18 cellular contexts compared by ENCODE assay signal in genomic region chr22:45781941-45782340, GRCh38.
A peak's percentile ranks its signal among the peaks of the same experiment; 100 is the strongest.
DNase-seq lines count a peak whose midpoint lies in the region; ATAC-seq and TF ChIP-seq lines count a peak whose summit lies in the region.
"Had no signal": no experiment of that assay in that cellular context is flagged by ENCODE, and none has a peak within 500 bp of the region (broad histone marks: within the 10 kb centered on the region; RNA-seq: fewer than 3 reads in every experiment).

No MANE protein-coding gene starts in this region.

- H3K9me2 ChIP-seq in GM23248 (ENCODE audit: insufficient read depth) (no peaks in the 10 kb centered on the region), PC-3 (replicated peaks; ENCODE audit: low read length) (no peaks in the 10 kb centered on the region)

- no peak for TF ChIP-seq POLR2A in sigmoid colon (IDR thresholded peaks at IDR 0.05)

- in situ Hi-C loops in GM23248 (cut with MboI), result no loop called here

- H3K9me3 ChIP-seq in A673 (ENCODE audit: low read depth, low read length, poor library complexity, severe bottlenecking) (no peaks in the 10 kb centered on the region), GM23248 (ENCODE audit: low read depth) (no peaks in the 10 kb centered on the region), PC-3 (ENCODE audit: low read length) (no peaks in the 10 kb centered on the region), sigmoid colon (no peaks in the 10 kb centered on the region)
- H3K9me3 ChIP-seq: A549 had no signal

- H3F3A ChIP-seq in GM23248 (ENCODE audit: insufficient read depth), result peaks cover 31% of the 10 kb centered on the region
- peaks cover 13% of the 10 kb centered on the region for H3F3A ChIP-seq in PC-3 (ENCODE audit: low read length, unreplicated experiment)

- CTCF ChIA-PET in A673 (lab: Charles Lee), result no interaction called here
- CTCF ChIA-PET in PC-3 (lab: Charles Lee), result no interaction called here

- H3K36me3 ChIP-seq in A673 (ENCODE audit: insufficient read depth, low read length, poor library complexity, severe bottlenecking), result no peaks in the 10 kb centered on the region
- no peaks in the 10 kb centered on the region for H3K36me3 ChIP-seq in GM23248 (ENCODE audit: low read depth)
- 0 out of 2 replicates have a peak, but pooled peaks cover 8% of the 10 kb centered on the region for H3K36me3 ChIP-seq in PC-3 (ENCODE audit: low read depth, low read length)
- no peaks in the 10 kb centered on the region for H3K36me3 ChIP-seq in sigmoid colon

- ATAC-seq in PC-3 (no peak), HG03135 (IDR thresholded peaks at IDR 0.05; ENCODE audit: unreplicated experiment) (no peak)
- ATAC-seq: A549, Right ventricle myocardium inferior had no signal

- H3K27me3 ChIP-seq in A673 (replicated peaks; ENCODE audit: insufficient read depth, low read depth, low read length, poor library complexity), result no peaks in the 10 kb centered on the region
- no peaks in the 10 kb centered on the region for H3K27me3 ChIP-seq in GM23248 (replicated peaks; ENCODE audit: insufficient read depth)
- no peaks in the 10 kb centered on the region for H3K27me3 ChIP-seq in PC-3 (ENCODE audit: low read length)
- no peaks in the 10 kb centered on the region for H3K27me3 ChIP-seq in sigmoid colon

- H3K27ac ChIP-seq in A673 (ENCODE audit: low read depth, low read length, poor library complexity, severe bottlenecking), result no peak overlapping the region
- no peak overlapping the region for H3K27ac ChIP-seq in GM23248
- H3K27ac ChIP-seq in PC-3 (ENCODE audit: low read length), result no peak overlapping the region
- no peak overlapping the region for H3K27ac ChIP-seq in sigmoid colon
- H3K27ac ChIP-seq: C4-2B, SK-N-MC had no signal

- TF ChIP-seq EP300 in sigmoid colon (IDR thresholded peaks at IDR 0.05), result no peak

- TF ChIP-seq CTCF in A673 (conservative IDR thresholded peaks at IDR 0.05; ENCODE audit: low read depth, low read length), result no peak
- no peak for TF ChIP-seq CTCF in PC-3 (conservative IDR thresholded peaks at IDR 0.05; ENCODE audit: low read depth, low read length)
- TF ChIP-seq CTCF in sigmoid colon (IDR thresholded peaks at IDR 0.05), result no peak

- H2AFZ ChIP-seq in GM23248, result no peak overlapping the region
- H2AFZ ChIP-seq in PC-3 (ENCODE audit: low read length), result no peak overlapping the region

- no peak overlapping the region for H3K4me3 ChIP-seq in A673 (ENCODE audit: low read depth, low read length, poor library complexity, severe bottlenecking)
- no peak overlapping the region for H3K4me3 ChIP-seq in GM23248
- H3K4me3 ChIP-seq in PC-3 (ENCODE audit: low read length), result no peak overlapping the region
- H3K4me3 ChIP-seq in sigmoid colon, result no peak overlapping the region
- H3K4me3 ChIP-seq: A549, SK-N-MC had no signal

- H3K4me2 ChIP-seq in GM23248 (ENCODE audit: unreplicated experiment) (no peak overlapping the region), PC-3 (ENCODE audit: low read length) (no peak overlapping the region)
- H3K4me2 ChIP-seq: A549 had no signal

- H3K4me1 ChIP-seq in A673 (ENCODE audit: insufficient read depth, low read length, poor library complexity, severe bottlenecking), result peaks cover 5% of the 10 kb centered on the region
- H3K4me1 ChIP-seq in GM23248 (ENCODE audit: insufficient read depth), result peaks cover 32% of the 10 kb centered on the region
- H3K4me1 ChIP-seq in PC-3 (ENCODE audit: insufficient read depth, low read length), result peaks cover 70% of the 10 kb centered on the region
- peaks cover 0 to 30% (median 27%) of the 10 kb centered on the region in 4 donors for H3K4me1 ChIP-seq in sigmoid colon

- 81 to 83% methylated on average over 5 of the region's 5 CpGs for WGBS in GM23248 (ENCODE audit: low coverage in 1 of 2, low lambda C conversion rate in 2 of 2, missing lambda C conversion rate in 2 of 2), 2 experiments
- whole genome bisulfite sequencing in sigmoid colon, 2 donors, result 94 to 97% methylated on average over 5 of the region's 5 CpGs

- no peak overlapping the region for H3K9ac ChIP-seq in GM23248
- no peak overlapping the region for H3K9ac ChIP-seq in PC-3 (ENCODE audit: low read length)

- DNase-seq in A673 (ENCODE audit: low spot score), result peak; percentile 17
- peak; percentile 24 for DNase-seq in GM23248
- peak; percentile 29 for DNase-seq in PC-3
- peak; percentile 13 for DNase-seq in kidney tubule cell (ENCODE audit: low spot score)
- DNase-seq in sigmoid colon, result no peak
- DNase-seq in C1 segment of cervical spinal cord (lab: John Stamatoyannopoulos, UW), result no peak
- DNase-seq in NCI-H2196 treated with DMSO at 0.1 percent for 48 hours (lab: John Stamatoyannopoulos, UW; ENCODE audit: unreplicated experiment), result no peak
- DNase-seq: COR-L47, DMS153, NCI-H1417 treated with DMSO at 0.1 percent for 48 hours, NCI-H1930, NCI-H2171, NCI-H748 treated with DMSO at 0.1 percent for 48 hours had no signal

- intact Hi-C loops in A673 (cut with micrococcal nuclease; ENCODE audit: unreplicated experiment), result no loop called here
- intact Hi-C loops in PC-3 (cut with micrococcal nuclease), result no loop called here
- intact Hi-C loops in sigmoid colon (cut with DNase I), result no loop called here

- POLR2A ChIA-PET in A673 (lab: Charles Lee; ENCODE audit: low non-redundant PET) (no interaction called here), PC-3 (lab: Charles Lee; ENCODE audit: unreplicated experiment) (interaction anchor here (0.6 kb wide), 1 partner anchor 195 kb away, joined by 12 read pairs; the partner anchor contains the start of gene WNT7B)

- peaks cover 14% of the 10 kb centered on the region; the same call in 1 of the 2 replicates for H4K20me1 ChIP-seq in GM23248 (ENCODE audit: insufficient read depth)
- H4K20me1 ChIP-seq in PC-3 (ENCODE audit: low read length), result no peaks in the 10 kb centered on the region

- BruUV-seq in A673 (replicated peaks; lab: Mats Ljungman, UMichigan) (no TSS peak), PC-3 (replicated peaks; lab: Mats Ljungman, UMichigan) (no TSS peak)

- H3K79me2 ChIP-seq in GM23248 (ENCODE audit: insufficient read depth), result peaks cover 94% of the 10 kb centered on the region
- H3K79me2 ChIP-seq in PC-3 (ENCODE audit: low read length), result peaks cover 34% of the 10 kb centered on the region

Comparison
In these comparisons a context has a peak if more than half of its experiments do, and no peak if none do; other contexts are left out.
1. DNase-seq: peak in A673 (single experiment), GM23248 (single experiment), PC-3 (single experiment) and kidney tubule cell (single experiment); none in sigmoid colon (single experiment), C1 segment of cervical spinal cord (0 of 14) and NCI-H2196 treated with DMSO at 0.1 percent for 48 hours (single experiment).